In genomic region chr20:37947943-37948342, GRCh38 we compare ENCODE assay signal across 9 cellular contexts. TPM values are rescaled to one million over a fixed set of nuclear protein-coding genes. Genes with fewer than 3 reads are reported as not detected.
"Had no signal": no experiment of that assay in that cellular context is flagged by ENCODE, and none has a peak within 500 bp of the region (broad histone marks: within the 10 kb centered on the region; RNA-seq: fewer than 3 reads in every experiment).

No MANE protein-coding gene starts in this region.

- H3K9ac ChIP-seq: GM23248 had no signal

- H3K4me3 ChIP-seq: GM23248, K562 had no signal

- DNase-seq: GM23248, GOT3, H7, HCEC 1CT, HFFc6, IMR-90, KG1 had no signal

- H2AFZ ChIP-seq: GM23248 had no signal

- ATAC-seq: K562 had no signal

- H3K27ac ChIP-seq: GM23248, HL-60 had no signal

RNA-seq across cellular contexts. Expression of gene VSTM2L, which starts 45.0 kb away (rescaled TPM):
- total RNA-seq: K562 had no signal
- polyA plus RNA-seq: K562 had no signal
